Comparison of ENCODE assay signal across 8 cellular contexts in the genomic region with DNA sequence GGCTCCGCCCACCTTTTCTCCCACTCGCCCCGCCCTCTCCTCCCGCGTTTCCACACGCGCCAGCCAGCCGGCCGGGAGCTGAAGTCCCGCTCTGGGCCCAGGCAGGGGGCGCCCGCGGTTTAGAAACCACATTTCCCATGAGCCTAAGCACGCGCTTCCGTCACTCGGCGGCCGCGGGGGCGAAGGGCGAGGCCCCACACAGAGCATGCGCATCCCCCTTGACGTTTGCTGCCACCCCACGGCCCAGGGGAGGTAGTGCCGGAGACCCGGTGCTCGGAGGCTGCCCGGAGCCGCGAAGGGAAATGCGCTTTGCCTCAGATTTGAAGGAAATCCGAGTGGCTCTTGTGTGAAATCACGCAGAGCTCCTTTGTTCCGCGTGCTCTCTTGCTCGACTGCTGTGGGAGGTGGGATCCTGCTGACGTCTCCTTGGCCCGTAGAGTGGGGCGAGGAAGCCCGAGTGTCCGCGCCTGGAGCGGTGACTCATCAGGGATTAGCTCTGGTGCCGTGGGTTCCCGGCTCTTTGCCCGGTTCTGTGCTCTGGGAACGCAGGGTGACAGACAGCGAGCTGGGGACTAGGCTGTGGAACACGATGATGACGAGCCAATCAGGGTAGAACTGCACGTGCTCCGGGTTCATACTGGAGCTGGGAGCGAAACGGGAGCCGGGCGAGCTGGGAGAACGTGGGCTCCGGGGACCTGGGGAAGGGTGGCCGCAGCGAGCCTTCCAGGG. TPM values are rescaled to one million over a fixed set of nuclear protein-coding genes. Genes with fewer than 3 reads are reported as not detected.
DNase-seq lines count a peak whose midpoint lies in the region; ATAC-seq and TF ChIP-seq lines count a peak whose summit lies in the region.

No MANE protein-coding gene starts in this region.

- H3K4me1 ChIP-seq in SK-N-SH (ENCODE audit: control insufficient read depth in 1 of 2, insufficient read depth in 2 of 2, low read depth in 1 of 2, low read length in 1 of 2): peaks cover 5 to 13% of the 10 kb centered on the region in 2 experiments; a peak in 3 of 4 replicates
- peaks cover 9 to 15% of the 10 kb centered on the region in 2 donors for H3K4me1 ChIP-seq in thyroid gland

- no peaks in the 10 kb centered on the region for H3K27me3 Mint-ChIP-seq in activated naive CD8-positive, alpha-beta T cell
- H3K27me3 Mint-ChIP-seq in glutamatergic neuron (ENCODE audit: unreplicated experiment) (peaks cover 10% of the 10 kb centered on the region), osteocyte (ENCODE audit: unreplicated experiment) (no peaks in the 10 kb centered on the region)

- H3K9me3 Mint-ChIP-seq in activated naive CD8-positive, alpha-beta T cell (ENCODE audit: low read depth): no peaks in the 10 kb centered on the region
- H3K9me3 Mint-ChIP-seq in glutamatergic neuron (ENCODE audit: unreplicated experiment): peaks cover 4% of the 10 kb centered on the region
- H3K9me3 Mint-ChIP-seq in osteocyte (ENCODE audit: unreplicated experiment): no peaks in the 10 kb centered on the region

- peaks cover 42% of the 10 kb centered on the region for H3K79me2 ChIP-seq in SK-N-SH (ENCODE audit: insufficient read depth)

- peak overlapping the region; percentile 95 for H3K4me2 ChIP-seq in SK-N-SH

- H3K9me3 ChIP-seq in SK-N-SH: no peaks in the 10 kb centered on the region
- no peaks in the 10 kb centered on the region for H3K9me3 ChIP-seq in thyroid gland

- H3K27ac ChIP-seq in SK-N-SH (ENCODE audit: low read depth in 2 of 2, low read length in 1 of 2) (peak overlapping the region; percentile 97 to 98), thyroid gland (peak overlapping the region; percentile 90 to 97 (median 92))

- TF ChIP-seq EP300 in SK-N-SH (IDR thresholded peaks at IDR 0.05; ENCODE audit: borderline replicate concordance in 1 of 2, low read depth in 1 of 2, low read length in 1 of 2): 0 out of 4 replicates have a peak, but pooled peaks have one; percentile 17

- TF ChIP-seq RAD21 in SK-N-SH (IDR thresholded peaks at IDR 0.05; ENCODE audit: low read length): peak; percentile 42

- H3F3A ChIP-seq in SK-N-SH (replicated peaks; ENCODE audit: insufficient read depth): peaks cover 27% of the 10 kb centered on the region

- H3K4me3 ChIP-seq in SK-N-SH (ENCODE audit: low read depth in 2 of 2, low read length in 1 of 2) (peak overlapping the region; percentile 60 to 76), thyroid gland (replicated peaks in 1 of 3) (peak overlapping the region; percentile 33 to 73 (median 39))

- H3K9me2 ChIP-seq in SK-N-SH: no peaks in the 10 kb centered on the region

- H3K4me1 Mint-ChIP-seq in activated naive CD8-positive, alpha-beta T cell (ENCODE audit: low read depth): peaks cover 32% of the 10 kb centered on the region
- H3K4me1 Mint-ChIP-seq in glutamatergic neuron (ENCODE audit: low read depth, unreplicated experiment) (peaks cover 10% of the 10 kb centered on the region), osteocyte (ENCODE audit: unreplicated experiment) (peaks cover 23% of the 10 kb centered on the region)

- H3K36me3 Mint-ChIP-seq in activated naive CD8-positive, alpha-beta T cell: no peaks in the 10 kb centered on the region
- no peaks in the 10 kb centered on the region for H3K36me3 Mint-ChIP-seq in glutamatergic neuron (ENCODE audit: unreplicated experiment)
- H3K36me3 Mint-ChIP-seq in osteocyte (ENCODE audit: unreplicated experiment): peaks cover 3% of the 10 kb centered on the region

- no peaks in the 10 kb centered on the region for H3K27me3 ChIP-seq in SK-N-SH (ENCODE audit: insufficient read depth)
- H3K27me3 ChIP-seq in thyroid gland: no peaks in the 10 kb centered on the region

- peak overlapping the region; percentile 93 for H3K9ac ChIP-seq in SK-N-SH

- intact Hi-C loops in thyroid gland (cut with DNase I): no loop called here

- peak; percentile 78 for ATAC-seq in HG02588 (IDR thresholded peaks at IDR 0.05; ENCODE audit: unreplicated experiment)

- TF ChIP-seq CTCF in GM10266 (IDR thresholded peaks at IDR 0.05; ENCODE audit: control insufficient read depth, insufficient read depth, low read depth, missing control alignments): peak; percentile 75
- peak; percentile 75 for TF ChIP-seq CTCF in SK-N-SH (IDR thresholded peaks at IDR 0.05)
- TF ChIP-seq CTCF in glutamatergic neuron (IDR thresholded peaks at IDR 0.05; ENCODE audit: partially characterized antibody, unreplicated experiment): peak; percentile 86
- peak; percentile 86 for TF ChIP-seq CTCF in osteocyte (IDR thresholded peaks at IDR 0.05)
- TF ChIP-seq CTCF in thyroid gland (IDR thresholded peaks at IDR 0.05): peak; percentile 73 to 98 (median 88)

- peak overlapping the region; percentile 79 for H2AFZ ChIP-seq in SK-N-SH (ENCODE audit: low read depth)

- peaks cover 14% of the 10 kb centered on the region for H4K20me1 ChIP-seq in SK-N-SH (ENCODE audit: insufficient read depth)

- H3K36me3 ChIP-seq in SK-N-SH (replicated peaks in 1 of 2; ENCODE audit: control insufficient read depth in 1 of 2, insufficient read depth in 2 of 2, low read length in 1 of 2) (no peaks in the 10 kb centered on the region), thyroid gland (no peaks in the 10 kb centered on the region)

- CTCF ChIA-PET in SK-N-SH (lab: Yijun Ruan, JAX): interaction anchor here (0.5 to 2.8 kb wide), 37 partner anchors 9 to 470 kb away, joined by 3 to 13 read pairs (median 3); no protein-coding TSS in a partner anchor

- DNase-seq in GM10266 (ENCODE audit: extremely low spot score) (peak; percentile 98), NCI-H1048 (lab: John Stamatoyannopoulos, UW) (peak; percentile 100), SK-N-SH (peak; percentile 97), glutamatergic neuron (peak; percentile 99), osteocyte (ENCODE audit: extremely low spot score, unreplicated experiment) (peak; percentile 100), thyroid gland (peak; percentile 100)

- peak overlapping the region; percentile 96 for H3K4me3 Mint-ChIP-seq in activated naive CD8-positive, alpha-beta T cell
- peak overlapping the region; percentile 97 for H3K4me3 Mint-ChIP-seq in glutamatergic neuron (ENCODE audit: unreplicated experiment)
- H3K4me3 Mint-ChIP-seq in osteocyte (ENCODE audit: unreplicated experiment): peak overlapping the region; percentile 93

- peak; percentile 23 to 90 for TF ChIP-seq POLR2A in thyroid gland (IDR thresholded peaks at IDR 0.05)

- peak overlapping the region; percentile 98 for H3K27ac Mint-ChIP-seq in activated naive CD8-positive, alpha-beta T cell
- H3K27ac Mint-ChIP-seq in glutamatergic neuron (ENCODE audit: unreplicated experiment) (peak overlapping the region; percentile 99), osteocyte (ENCODE audit: unreplicated experiment) (peak overlapping the region; percentile 99)

- WGBS in SK-N-SH (ENCODE audit: low lambda C conversion rate): 0% methylated on average over 33 of the region's 61 CpGs
- WGBS in thyroid gland, 2 donors: 0% methylated on average over 5 to 10 of the region's 61 CpGs

- POLR2A ChIA-PET in SK-N-SH (lab: Yijun Ruan, JAX): interaction anchor here (0.6 to 1.4 kb wide), 5 partner anchors 11 to 376 kb away, joined by 3 to 5 read pairs (median 3); a partner anchor contains a TSS

TF ChIP-seq in SK-N-SH, 30 proteins besides CTCF, POLR2A, EP300 and RAD21 (continues in another document):
- no peak for TF ChIP-seq MEF2A (IDR thresholded peaks at IDR 0.05; ENCODE audit: borderline replicate concordance, low read depth)
- TF ChIP-seq POLR2AphosphoS5 (IDR thresholded peaks at IDR 0.05; ENCODE audit: low read depth, low read length): peak; percentile 61; the same call in 1 of the 2 replicates
- TF ChIP-seq, protein P1, sequence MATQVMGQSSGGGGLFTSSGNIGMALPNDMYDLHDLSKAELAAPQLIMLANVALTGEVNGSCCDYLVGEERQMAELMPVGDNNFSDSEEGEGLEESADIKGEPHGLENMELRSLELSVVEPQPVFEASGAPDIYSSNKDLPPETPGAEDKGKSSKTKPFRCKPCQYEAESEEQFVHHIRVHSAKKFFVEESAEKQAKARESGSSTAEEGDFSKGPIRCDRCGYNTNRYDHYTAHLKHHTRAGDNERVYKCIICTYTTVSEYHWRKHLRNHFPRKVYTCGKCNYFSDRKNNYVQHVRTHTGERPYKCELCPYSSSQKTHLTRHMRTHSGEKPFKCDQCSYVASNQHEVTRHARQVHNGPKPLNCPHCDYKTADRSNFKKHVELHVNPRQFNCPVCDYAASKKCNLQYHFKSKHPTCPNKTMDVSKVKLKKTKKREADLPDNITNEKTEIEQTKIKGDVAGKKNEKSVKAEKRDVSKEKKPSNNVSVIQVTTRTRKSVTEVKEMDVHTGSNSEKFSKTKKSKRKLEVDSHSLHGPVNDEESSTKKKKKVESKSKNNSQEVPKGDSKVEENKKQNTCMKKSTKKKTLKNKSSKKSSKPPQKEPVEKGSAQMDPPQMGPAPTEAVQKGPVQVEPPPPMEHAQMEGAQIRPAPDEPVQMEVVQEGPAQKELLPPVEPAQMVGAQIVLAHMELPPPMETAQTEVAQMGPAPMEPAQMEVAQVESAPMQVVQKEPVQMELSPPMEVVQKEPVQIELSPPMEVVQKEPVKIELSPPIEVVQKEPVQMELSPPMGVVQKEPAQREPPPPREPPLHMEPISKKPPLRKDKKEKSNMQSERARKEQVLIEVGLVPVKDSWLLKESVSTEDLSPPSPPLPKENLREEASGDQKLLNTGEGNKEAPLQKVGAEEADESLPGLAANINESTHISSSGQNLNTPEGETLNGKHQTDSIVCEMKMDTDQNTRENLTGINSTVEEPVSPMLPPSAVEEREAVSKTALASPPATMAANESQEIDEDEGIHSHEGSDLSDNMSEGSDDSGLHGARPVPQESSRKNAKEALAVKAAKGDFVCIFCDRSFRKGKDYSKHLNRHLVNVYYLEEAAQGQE (IDR thresholded peaks at IDR 0.05; ENCODE audit: low read depth, low read length): no peak
- TF ChIP-seq, protein P2, sequence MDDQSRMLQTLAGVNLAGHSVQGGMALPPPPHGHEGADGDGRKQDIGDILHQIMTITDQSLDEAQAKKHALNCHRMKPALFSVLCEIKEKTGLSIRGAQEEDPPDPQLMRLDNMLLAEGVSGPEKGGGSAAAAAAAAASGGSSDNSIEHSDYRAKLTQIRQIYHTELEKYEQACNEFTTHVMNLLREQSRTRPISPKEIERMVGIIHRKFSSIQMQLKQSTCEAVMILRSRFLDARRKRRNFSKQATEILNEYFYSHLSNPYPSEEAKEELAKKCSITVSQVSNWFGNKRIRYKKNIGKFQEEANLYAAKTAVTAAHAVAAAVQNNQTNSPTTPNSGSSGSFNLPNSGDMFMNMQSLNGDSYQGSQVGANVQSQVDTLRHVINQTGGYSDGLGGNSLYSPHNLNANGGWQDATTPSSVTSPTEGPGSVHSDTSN (IDR thresholded peaks at IDR 0.05): peak; percentile 61; the same call in 1 of the 2 replicates
- TF ChIP-seq GABPA (IDR thresholded peaks at IDR 0.05; ENCODE audit: low read depth): peak; percentile 50
- TF ChIP-seq NFIC (IDR thresholded peaks at IDR 0.05; ENCODE audit: borderline replicate concordance): no peak

RNA-seq across cellular contexts. Expression of a gene that starts 0.4 kb away (rescaled TPM):
- polyA plus RNA-seq in SK-N-SH (2012; rRNA removed): 15.5 and 21.8 TPM in 2 replicates
- 20.5 and 21.0 TPM in 2 replicates for polyA plus RNA-seq in SK-N-SH (2012; cell fraction: cytosol; rRNA removed)
- 13.1 and 23.9 TPM in 2 replicates for polyA plus RNA-seq in SK-N-SH (2012; cell fraction: nucleus; rRNA removed)
- 12.3 TPM for total RNA-seq in glutamatergic neuron (ENCODE audit: unreplicated experiment)
- total RNA-seq in osteocyte: 31.3 and 37.3 TPM in 2 replicates
- 10 to 100 TPM; 38.3 to 56.9 (median 43.8) TPM for total RNA-seq in thyroid gland

Comparison
In these comparisons a context has a peak if more than half of its experiments do, and no peak if none do; other contexts are left out.
1. Peak in every context shown above with its lines: DNase-seq, ATAC-seq, H3K4me3 ChIP-seq and H3K27ac ChIP-seq.